In the genomic region with DNA sequence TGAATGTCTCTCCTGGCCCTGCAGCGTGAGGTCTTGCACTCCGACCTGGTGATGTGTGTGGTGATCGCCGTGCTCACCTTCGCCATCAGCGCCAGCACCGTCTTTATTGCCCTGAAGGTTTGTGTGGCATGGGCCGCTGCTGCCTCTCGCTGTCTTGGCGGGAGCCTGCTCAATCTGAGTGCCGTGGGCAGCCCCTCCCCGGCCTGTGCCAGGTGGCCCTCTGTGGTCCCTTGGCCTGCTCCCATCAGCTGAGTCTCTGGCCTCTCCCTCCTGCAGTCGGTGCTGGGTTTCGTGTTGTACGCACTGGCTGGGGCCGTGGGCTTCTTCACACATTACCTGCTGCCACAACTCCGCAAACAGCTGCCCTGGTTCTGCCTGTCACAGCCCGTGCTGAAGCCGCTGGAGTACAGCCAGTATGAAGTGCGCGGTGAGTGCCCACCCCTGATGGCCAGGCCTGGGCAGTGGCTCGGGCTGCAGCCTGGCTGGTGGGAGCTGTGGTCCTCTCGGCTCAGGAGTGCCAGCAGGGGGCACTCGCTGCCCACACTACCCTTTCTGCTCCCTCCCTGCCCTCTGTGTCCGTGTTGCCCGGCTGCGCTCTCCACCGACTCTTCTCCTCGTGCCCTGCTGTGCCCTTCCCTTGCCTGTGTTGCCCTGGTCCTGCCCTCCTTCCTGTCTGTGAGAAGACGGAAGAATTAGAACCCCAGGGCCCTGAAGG, we compare ENCODE assay signal across 8 cellular contexts. TPM values are rescaled to one million over a fixed set of nuclear protein-coding genes. Genes with fewer than 3 reads are reported as not detected.
DNase-seq lines count a peak whose midpoint lies in the region; ATAC-seq, FAIRE-seq and TF ChIP-seq lines count a peak whose summit lies in the region.

No MANE protein-coding gene starts in this region.

- H3K27ac ChIP-seq in BLaER1 = peak overlapping the region; percentile 38; the same call in 1 of the 2 replicates

- FAIRE-seq in bronchial epithelial cell (lab: Jason Lieb, UNC) = no peak

- H3K4me1 Mint-ChIP-seq in T-helper 1 cell treated with Interleukin-12 subunit alpha and Interleukin-12 subunit beta and Interleukin-4 antibody, amounts not matched to agents 30 μg/mL and 1 μg/mL, for 36 hours (ENCODE audit: low read depth) = peaks cover 2% of the 10 kb centered on the region

- H3K9me3 Mint-ChIP-seq in T-helper 1 cell treated with Interleukin-12 subunit alpha and Interleukin-12 subunit beta and Interleukin-4 antibody, amounts not matched to agents 30 μg/mL and 1 μg/mL, for 36 hours = no peaks in the 10 kb centered on the region

- DNase-seq in HFF-Myc (ENCODE audit: extremely low read depth, low read depth) (no peak), bronchial epithelial cell (ENCODE audit: low read depth) (no peak), kidney epithelial cell (ENCODE audit: low read depth) (no peak)
- DNase-seq in stimulated activated naive CD4-positive, alpha-beta T cell treated with Interleukin-2 at 50 U/mL for 16 hours (lab: John Stamatoyannopoulos, UW) = peak; percentile 16
- DNase-seq in NK-92 treated with Interleukin-12 subunit alpha and Interleukin-12 subunit beta, amount 100 ng/mL, for 24 hours (lab: John Stamatoyannopoulos, UW) = no peak

- H3K36me3 Mint-ChIP-seq in T-helper 1 cell treated with Interleukin-12 subunit alpha and Interleukin-12 subunit beta and Interleukin-4 antibody, amounts not matched to agents 30 μg/mL and 1 μg/mL, for 36 hours (ENCODE audit: low read depth) = peaks cover 31% of the 10 kb centered on the region

- peaks cover 30% of the 10 kb centered on the region for H3K4me1 ChIP-seq in BLaER1

- H3K4me2 ChIP-seq in BLaER1 = peak overlapping the region; percentile 6; the same call in 1 of the 2 replicates

- no peak for ATAC-seq in HG02852 (IDR thresholded peaks at IDR 0.05; ENCODE audit: unreplicated experiment)

- peaks cover 96% of the 10 kb centered on the region for H3K36me3 ChIP-seq in BLaER1
- H3K36me3 ChIP-seq in bronchial epithelial cell (ENCODE audit: control insufficient read depth, insufficient read depth, low read length) = peaks cover 72% of the 10 kb centered on the region
- H3K36me3 ChIP-seq in kidney epithelial cell (ENCODE audit: control insufficient read depth, insufficient read depth, low read length) = peaks cover 2% of the 10 kb centered on the region

- no peaks in the 10 kb centered on the region for H3K27me3 Mint-ChIP-seq in T-helper 1 cell treated with Interleukin-12 subunit alpha and Interleukin-12 subunit beta and Interleukin-4 antibody, amounts not matched to agents 30 μg/mL and 1 μg/mL, for 36 hours (ENCODE audit: low read depth)

- H3K9me3 ChIP-seq in BLaER1 = no peaks in the 10 kb centered on the region

- H4K20me1 ChIP-seq in BLaER1 = peaks cover 13% of the 10 kb centered on the region

- TF ChIP-seq CTCF in HFF-Myc (IDR thresholded peaks at IDR 0.05; ENCODE audit: low read depth, low read length, missing control alignments) = peak; percentile 47
- peak; percentile 83 for TF ChIP-seq CTCF in bronchial epithelial cell (IDR thresholded peaks at IDR 0.05; ENCODE audit: insufficient read depth, low read length, severe bottlenecking)
- peak; percentile 72 for TF ChIP-seq CTCF in kidney epithelial cell (IDR thresholded peaks at IDR 0.05; ENCODE audit: insufficient read depth, low read length, poor library complexity, severe bottlenecking)

- H3K4me3 ChIP-seq in BLaER1 = no peak overlapping the region
- H3K4me3 ChIP-seq in HFF-Myc (replicated peaks; ENCODE audit: low read depth, low read length) = no peak overlapping the region
- no peak overlapping the region for H3K4me3 ChIP-seq in bronchial epithelial cell (ENCODE audit: low read depth, low read length)
- no peak overlapping the region for H3K4me3 ChIP-seq in kidney epithelial cell (ENCODE audit: low read depth, low read length)

- H3K27ac Mint-ChIP-seq in T-helper 1 cell treated with Interleukin-12 subunit alpha and Interleukin-12 subunit beta and Interleukin-4 antibody, amounts not matched to agents 30 μg/mL and 1 μg/mL, for 36 hours = peak overlapping the region; percentile 71

- no peaks in the 10 kb centered on the region for H3K27me3 ChIP-seq in BLaER1
- no peaks in the 10 kb centered on the region for H3K27me3 ChIP-seq in bronchial epithelial cell (ENCODE audit: control insufficient read depth, insufficient read depth, low read length)
- no peaks in the 10 kb centered on the region for H3K27me3 ChIP-seq in kidney epithelial cell (ENCODE audit: control insufficient read depth, insufficient read depth, low read length)

- no peak overlapping the region for H3K4me3 Mint-ChIP-seq in T-helper 1 cell treated with Interleukin-12 subunit alpha and Interleukin-12 subunit beta and Interleukin-4 antibody, amounts not matched to agents 30 μg/mL and 1 μg/mL, for 36 hours

- no peak overlapping the region for H3K9ac ChIP-seq in BLaER1

RNA-seq across cellular contexts. Expression of gene PCNX3, which starts 10.2 kb away (rescaled TPM):
- total RNA-seq in bronchial epithelial cell (5.3 and 10.2 TPM in 2 replicates), kidney epithelial cell (61.9 and 71.2 TPM in 2 replicates)

RNA-seq across cellular contexts. Expression of gene MAP3K11, which starts 11.8 kb away (rescaled TPM):
- total RNA-seq in bronchial epithelial cell = 11.1 and 18.6 TPM in 2 replicates
- 58.3 and 60.8 TPM in 2 replicates for total RNA-seq in kidney epithelial cell

RNA-seq across cellular contexts. Expression of gene SIPA1, which starts 12.1 kb away (rescaled TPM):
- total RNA-seq in bronchial epithelial cell (11.1 and 15.1 TPM in 2 replicates), kidney epithelial cell (19.6 and 25.8 TPM in 2 replicates)

RNA-seq across cellular contexts. Expression of gene KCNK7, which starts 30.2 kb away (rescaled TPM):
- 0.79 and 4.1 TPM in 2 replicates for total RNA-seq in bronchial epithelial cell
- not detected in 2 replicates for total RNA-seq in kidney epithelial cell

RNA-seq across cellular contexts. Expression of gene RELA, which starts 36.9 kb away (rescaled TPM):
- total RNA-seq in bronchial epithelial cell (9.5 and 15.2 TPM in 2 replicates), kidney epithelial cell (64.3 and 103 TPM in 2 replicates)
